In the genomic region with DNA sequence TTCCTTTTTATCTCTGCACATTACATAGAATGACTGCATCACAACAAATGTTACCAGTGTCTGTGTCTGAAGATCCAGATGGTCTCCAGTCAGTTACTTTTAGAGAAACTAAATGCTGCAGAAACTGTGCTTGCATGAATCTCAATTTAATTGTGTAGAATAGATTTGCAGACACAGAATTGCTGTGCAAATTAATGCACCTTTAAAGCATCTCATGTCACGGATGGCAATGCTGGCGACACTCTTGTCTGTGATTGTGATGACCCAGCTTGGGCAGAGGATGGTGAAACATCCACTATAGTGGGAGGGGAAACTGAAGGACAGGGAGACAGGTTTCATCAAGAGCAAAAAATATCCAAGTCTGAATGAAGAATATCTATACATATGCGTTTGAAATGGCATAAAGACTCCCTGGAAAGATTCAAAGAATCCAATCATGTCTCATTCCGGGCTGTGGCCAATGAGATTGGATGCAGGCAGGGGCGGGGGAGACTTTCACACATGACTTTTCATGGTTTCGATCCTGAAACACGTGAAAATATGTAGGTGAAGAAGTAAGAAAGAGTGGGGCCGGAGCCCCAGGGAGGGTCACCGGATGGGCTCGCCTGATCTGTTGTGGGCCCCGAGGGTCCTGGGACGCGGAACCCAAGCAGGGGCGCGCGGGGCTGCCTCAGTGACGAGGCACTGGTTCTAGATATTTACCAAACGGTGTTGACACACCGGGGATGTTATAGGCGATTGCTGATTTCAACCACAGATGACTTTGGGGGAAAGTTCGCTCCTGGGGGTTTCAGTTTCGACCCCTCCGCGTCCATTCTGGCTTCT, we compare ENCODE assay signal across 11 cellular contexts. TPM values are rescaled to one million over a fixed set of nuclear protein-coding genes. Genes with fewer than 3 reads are reported as not detected.
DNase-seq lines count a peak whose midpoint lies in the region; ATAC-seq, FAIRE-seq and TF ChIP-seq lines count a peak whose summit lies in the region.
"Not testable (repeated sequence)": the region's sequence is repeated elsewhere in the genome, so short reads cannot be mapped to it uniquely, and the experiment has no call there.
"Had no signal": no experiment of that assay in that cellular context is flagged by ENCODE, and none has a peak within 500 bp of the region (broad histone marks: within the 10 kb centered on the region; RNA-seq: fewer than 3 reads in every experiment).

No MANE protein-coding gene starts in this region.

- POLR2A ChIA-PET in HepG2 (lab: Yijun Ruan, JAX) = not testable (repeated sequence)

- H4K20me1 ChIP-seq in HepG2 (ENCODE audit: insufficient read depth, low read length) = not testable (repeated sequence)
- peaks cover 16% of the 10 kb centered on the region for H4K20me1 ChIP-seq in neural progenitor cell (ENCODE audit: low read depth)

- TF ChIP-seq CTCF in endodermal cell (conservative IDR thresholded peaks at IDR 0.05); HepG2 (CRISPR knock-in tag; IDR thresholded peaks at IDR 0.05); neural progenitor cell (IDR thresholded peaks at IDR 0.05); type B pancreatic cell (conservative IDR thresholded peaks at IDR 0.05): not testable (repeated sequence)

- peaks cover 10% of the 10 kb centered on the region for H3K4me1 Mint-ChIP-seq in T-helper 2 cell treated with Interferon-gamma antibody and Interleukin-4, amounts not matched to agents 5 μg/mL and 100 μg/mL, for 36 hours (ENCODE audit: low read depth)
- H3K4me1 Mint-ChIP-seq in activated CD8-positive, alpha-beta memory T cell treated with anti-CD3 and anti-CD28 coated beads, Interleukin-2, amount 10 ng/mL, durations not matched to agents 7 days and 5 days = peaks cover 29% of the 10 kb centered on the region
- peaks cover 21% of the 10 kb centered on the region for H3K4me1 Mint-ChIP-seq in activated naive CD8-positive, alpha-beta T cell treated with anti-CD3 and anti-CD28 coated beads for 36 hours
- not testable (repeated sequence) for H3K4me1 Mint-ChIP-seq in endodermal cell; neural progenitor cell; type B pancreatic cell (ENCODE audit: unreplicated experiment)

- not testable (repeated sequence) for DNase-seq in GM12891 (ENCODE audit: insufficient read length, low spot score); T-helper 2 cell treated with Interferon-gamma antibody and Interleukin-4, amounts not matched to agents 5 μg/mL and 100 μg/mL, for 36 hours (ENCODE audit: low spot score); activated CD8-positive, alpha-beta memory T cell treated with anti-CD3 and anti-CD28 coated beads, Interleukin-2, amount 10 ng/mL, durations not matched to agents 7 days and 5 days; activated naive CD8-positive, alpha-beta T cell treated with anti-CD3 and anti-CD28 coated beads for 36 hours; HepG2 (ENCODE audit: low spot score); neural progenitor cell (ENCODE audit: low spot score); type B pancreatic cell (ENCODE audit: extremely low spot score, unreplicated experiment)
- peak; percentile 7 for DNase-seq in endodermal cell

- H3K4me2 ChIP-seq in HepG2 (ENCODE audit: low read depth, low read length); neural progenitor cell: not testable (repeated sequence)

- H3K79me2 ChIP-seq in HepG2 (ENCODE audit: insufficient read depth, low read length); neural progenitor cell (ENCODE audit: low read depth): not testable (repeated sequence)

- intact Hi-C loops in HepG2 (cut with micrococcal nuclease; ENCODE audit: unreplicated experiment) = not testable (repeated sequence)

- not testable (repeated sequence) for H3K27ac Mint-ChIP-seq in T-helper 2 cell treated with Interferon-gamma antibody and Interleukin-4, amounts not matched to agents 5 μg/mL and 100 μg/mL, for 36 hours; activated CD8-positive, alpha-beta memory T cell treated with anti-CD3 and anti-CD28 coated beads, Interleukin-2, amount 10 ng/mL, durations not matched to agents 7 days and 5 days; activated naive CD8-positive, alpha-beta T cell treated with anti-CD3 and anti-CD28 coated beads for 36 hours; endodermal cell; neural progenitor cell; type B pancreatic cell

- in situ Hi-C loops in HepG2 (cut with HindIII; ENCODE audit: extremely low pct_ligation_motif_present, low pct_unique_long_range_greater_than_20kb) = not testable (repeated sequence)

- CTCF ChIA-PET in activated CD8-positive, alpha-beta memory T cell treated with anti-CD3 and anti-CD28 coated beads, Interleukin-2, amount 10 ng/mL, durations not matched to agents 7 days and 5 days (lab: Charles Lee); HepG2 (lab: Yijun Ruan, JAX; ENCODE audit: low intra/inter-chr PET ratio, low total read pairs): not testable (repeated sequence)

- H3K4me3 Mint-ChIP-seq in T-helper 2 cell treated with Interferon-gamma antibody and Interleukin-4, amounts not matched to agents 5 μg/mL and 100 μg/mL, for 36 hours = peak overlapping the region; percentile 12
- H3K4me3 Mint-ChIP-seq in activated CD8-positive, alpha-beta memory T cell treated with anti-CD3 and anti-CD28 coated beads, Interleukin-2, amount 10 ng/mL, durations not matched to agents 7 days and 5 days; endodermal cell: not testable (repeated sequence)
- H3K4me3 Mint-ChIP-seq in activated naive CD8-positive, alpha-beta T cell treated with anti-CD3 and anti-CD28 coated beads for 36 hours = peak overlapping the region; percentile 35
- H3K4me3 Mint-ChIP-seq in neural progenitor cell (peak overlapping the region; percentile 65), type B pancreatic cell (peak overlapping the region; percentile 74)

- peaks cover 82% of the 10 kb centered on the region for H3K27me3 Mint-ChIP-seq in T-helper 2 cell treated with Interferon-gamma antibody and Interleukin-4, amounts not matched to agents 5 μg/mL and 100 μg/mL, for 36 hours (ENCODE audit: low read depth)
- peaks cover 89% of the 10 kb centered on the region for H3K27me3 Mint-ChIP-seq in activated CD8-positive, alpha-beta memory T cell treated with anti-CD3 and anti-CD28 coated beads, Interleukin-2, amount 10 ng/mL, durations not matched to agents 7 days and 5 days
- peaks cover 93% of the 10 kb centered on the region for H3K27me3 Mint-ChIP-seq in activated naive CD8-positive, alpha-beta T cell treated with anti-CD3 and anti-CD28 coated beads for 36 hours
- peaks cover 97% of the 10 kb centered on the region for H3K27me3 Mint-ChIP-seq in endodermal cell (ENCODE audit: insufficient read depth)
- H3K27me3 Mint-ChIP-seq in neural progenitor cell (ENCODE audit: insufficient read depth, low read depth) = peaks cover 87% of the 10 kb centered on the region
- H3K27me3 Mint-ChIP-seq in type B pancreatic cell = peaks cover 94% of the 10 kb centered on the region

- H3K9me3 ChIP-seq in endodermal cell (ENCODE audit: control insufficient read depth, low read length); HepG2 (ENCODE audit: low read length); neural progenitor cell (ENCODE audit: low read depth): not testable (repeated sequence)

- not testable (repeated sequence) for H3K9me3 Mint-ChIP-seq in T-helper 2 cell treated with Interferon-gamma antibody and Interleukin-4, amounts not matched to agents 5 μg/mL and 100 μg/mL, for 36 hours; activated CD8-positive, alpha-beta memory T cell treated with anti-CD3 and anti-CD28 coated beads, Interleukin-2, amount 10 ng/mL, durations not matched to agents 7 days and 5 days (ENCODE audit: low read depth); activated naive CD8-positive, alpha-beta T cell treated with anti-CD3 and anti-CD28 coated beads for 36 hours; endodermal cell; neural progenitor cell; type B pancreatic cell

- not testable (repeated sequence) for TF ChIP-seq POLR2A in GM12891 (IDR thresholded peaks at IDR 0.05; ENCODE audit: low read depth, low read length); HepG2 (IDR thresholded peaks at IDR 0.05; ENCODE audit: insufficient read depth in 1 of 2, low read depth in 2 of 2, low read length in 2 of 2)

- not testable (repeated sequence) for H3K9ac ChIP-seq in endodermal cell (ENCODE audit: extremely low read depth, low read length, poor library complexity, severe bottlenecking); HepG2 (ENCODE audit: insufficient read depth, low read depth, low read length); neural progenitor cell

- not testable (repeated sequence) for H3K36me3 Mint-ChIP-seq in T-helper 2 cell treated with Interferon-gamma antibody and Interleukin-4, amounts not matched to agents 5 μg/mL and 100 μg/mL, for 36 hours (ENCODE audit: low read depth); activated CD8-positive, alpha-beta memory T cell treated with anti-CD3 and anti-CD28 coated beads, Interleukin-2, amount 10 ng/mL, durations not matched to agents 7 days and 5 days; activated naive CD8-positive, alpha-beta T cell treated with anti-CD3 and anti-CD28 coated beads for 36 hours; endodermal cell (ENCODE audit: low read depth); neural progenitor cell; type B pancreatic cell

- peak; percentile 35 for ATAC-seq in activated CD8-positive, alpha-beta memory T cell treated with anti-CD3 and anti-CD28 coated beads, Interleukin-2, amount 10 ng/mL, durations not matched to agents 7 days and 5 days
- not testable (repeated sequence) for ATAC-seq in HepG2

- not testable (repeated sequence) for TF ChIP-seq RAD21 in HepG2 (CRISPR knock-in tag; IDR thresholded peaks at IDR 0.05)

- peak; percentile 16 for FAIRE-seq in GM12891 (lab: Jason Lieb, UNC)
- FAIRE-seq in HepG2 (lab: Jason Lieb, UNC) = not testable (repeated sequence)

- not testable (repeated sequence) for TF ChIP-seq EP300 in HepG2 (IDR thresholded peaks at IDR 0.05; ENCODE audit: low read depth in 2 of 2, low read length in 2 of 2); HepG2 (CRISPR knock-in tag; IDR thresholded peaks at IDR 0.05; ENCODE audit: borderline replicate concordance)

- not testable (repeated sequence) for H3K4me1 ChIP-seq in endodermal cell (ENCODE audit: control insufficient read depth, insufficient read depth, low read length); HepG2 (ENCODE audit: insufficient read depth, low read length); neural progenitor cell

- not testable (repeated sequence) for H3F3A ChIP-seq in neural progenitor cell (ENCODE audit: low read depth)

- not testable (repeated sequence) for H3K36me3 ChIP-seq in endodermal cell (ENCODE audit: control insufficient read depth, insufficient read depth, low read length); HepG2 (replicated peaks in 1 of 2; ENCODE audit: control insufficient read depth in 1 of 2, insufficient read depth in 2 of 2, low read length in 2 of 2); neural progenitor cell

- peaks cover 100% of the 10 kb centered on the region for H3K27me3 ChIP-seq in endodermal cell (ENCODE audit: control insufficient read depth, insufficient read depth, low read length, poor library complexity, severe bottlenecking)
- peaks cover 4 to 36% of the 10 kb centered on the region in 2 experiments for H3K27me3 ChIP-seq in HepG2 (ENCODE audit: control insufficient read depth in 1 of 2, insufficient read depth in 2 of 2, low read length in 2 of 2)
- H3K27me3 ChIP-seq in neural progenitor cell = peaks cover 100% of the 10 kb centered on the region

- not testable (repeated sequence) for H3K27ac ChIP-seq in endodermal cell (ENCODE audit: low read depth, low read length); HepG2 (ENCODE audit: extremely low read length, insufficient read depth, low read length); neural progenitor cell

- H2AFZ ChIP-seq in HepG2 (ENCODE audit: low read length); neural progenitor cell (replicated peaks): not testable (repeated sequence)

- not testable (repeated sequence) for BruUV-seq in HepG2 (replicated peaks; lab: Mats Ljungman, UMichigan)

- H3K4me3 ChIP-seq in endodermal cell (ENCODE audit: low read length); HepG2 (replicated peaks in 1 of 3; ENCODE audit: insufficient read depth in 1 of 3, low read depth in 2 of 3, low read length in 3 of 3); neural progenitor cell: not testable (repeated sequence)

- WGBS in endodermal cell (ENCODE audit: insufficient coverage in 1 of 2, insufficient read length in 1 of 2), 2 experiments = 10% methylated on average over 9 of the region's 24 CpGs; no CpG with 5 or more reads in 1 of the 2 experiments
- WGBS in HepG2 (ENCODE audit: low lambda C conversion rate) = 20% methylated on average over 8 of the region's 24 CpGs

RNA-seq across cellular contexts. Expression of gene RAET1L, which starts 11.3 kb away (rescaled TPM):
- not detected for polyA plus RNA-seq in GM12891 (2012; ENCODE audit: low read depth, missing spikeins)
- not detected for total RNA-seq in activated CD8-positive, alpha-beta memory T cell treated with anti-CD3 and anti-CD28 coated beads, Interleukin-2, amount 10 ng/mL, durations not matched to agents 7 days and 5 days
- total RNA-seq in activated naive CD8-positive, alpha-beta T cell treated with anti-CD3 and anti-CD28 coated beads for 36 hours = not detected
- not detected for total RNA-seq in endodermal cell
- not detected for polyA plus RNA-seq in endodermal cell (2013, experiment 1 of 2)
- not detected for polyA plus RNA-seq in endodermal cell (2013, experiment 2 of 2)
- not detected in 2 replicates for total RNA-seq in HepG2 (2016; rRNA removed; fragmentation: Illumina TruSeq; extraction: Trizol)
- not detected in 2 replicates for total RNA-seq in HepG2 (2016; cell fraction: cytosol; rRNA removed; fragmentation: Illumina TruSeq; extraction: Trizol; ENCODE audit: low read depth)
- not detected in 2 replicates for total RNA-seq in HepG2 (2016; cell fraction: insoluble cytoplasmic fraction; rRNA removed; fragmentation: Illumina TruSeq; extraction: Trizol)
- total RNA-seq in HepG2 (2016; cell fraction: membrane; rRNA removed; fragmentation: Illumina TruSeq; extraction: Trizol) = not detected in 2 replicates
- total RNA-seq in HepG2 (2016; cell fraction: nucleus; rRNA removed; fragmentation: Illumina TruSeq; extraction: Trizol) = not detected in 2 replicates
- polyA plus RNA-seq in HepG2 (2011; rRNA removed) = not detected in 2 replicates
- polyA plus RNA-seq in HepG2 (2011; cell fraction: cytosol; rRNA removed) = not detected in 2 replicates
- polyA plus RNA-seq in HepG2 (2011; cell fraction: nucleus; rRNA removed) = not detected in 2 replicates
- polyA plus RNA-seq in HepG2 (2012) = not detected in 2 replicates
- polyA plus RNA-seq in HepG2 (2016; cell fraction: cytosol; fragmentation: Illumina TruSeq; extraction: Trizol; ENCODE audit: low read depth) = not detected in 2 replicates
- polyA plus RNA-seq in HepG2 (2016; cell fraction: insoluble cytoplasmic fraction; fragmentation: Illumina TruSeq; extraction: Trizol; ENCODE audit: low read depth) = not detected in 2 replicates
- polyA plus RNA-seq in HepG2 (2016; cell fraction: membrane; fragmentation: Illumina TruSeq; extraction: Trizol; ENCODE audit: low read depth) = not detected in 2 replicates
- not detected in 2 replicates for polyA plus RNA-seq in HepG2 (2016; cell fraction: nucleus; fragmentation: Illumina TruSeq; extraction: Trizol; ENCODE audit: insufficient read depth, low read depth)
- 0.26 TPM in 1 of 2 replicates, not detected in the other for polyA minus RNA-seq in HepG2 (2011; rRNA and poly(A)+ RNA removed; ENCODE audit: low replicate concordance)
- polyA minus RNA-seq in HepG2 (2011; cell fraction: cytosol; rRNA and poly(A)+ RNA removed) = not detected in 2 replicates
- not detected in 2 replicates for polyA minus RNA-seq in HepG2 (2011; cell fraction: nucleus; rRNA and poly(A)+ RNA removed)
- not detected in 2 replicates for total RNA-seq in neural progenitor cell (ENCODE audit: low replicate concordance)
- total RNA-seq in type B pancreatic cell (ENCODE audit: low replicate concordance) = not detected in 2 replicates
- total RNA-seq: CD4-positive, CD25-positive, alpha-beta regulatory T cell; G401; IMR-90 had no signal
- polyA plus RNA-seq: CD4-positive, CD25-positive, alpha-beta regulatory T cell; IMR-90 had no signal

RNA-seq across cellular contexts. Expression of gene ULBP1, which starts 50.3 kb away (rescaled TPM):
- 0.27 TPM for polyA plus RNA-seq in GM12891 (2012; ENCODE audit: low read depth, missing spikeins)
- total RNA-seq in activated CD8-positive, alpha-beta memory T cell treated with anti-CD3 and anti-CD28 coated beads, Interleukin-2, amount 10 ng/mL, durations not matched to agents 7 days and 5 days = 1 to 10 TPM in 1 of 2 experiments, under 1 TPM in 1; 0.82 to 1.2 TPM
- 1 to 10 TPM; 2.8 to 2.9 TPM for total RNA-seq in activated naive CD8-positive, alpha-beta T cell treated with anti-CD3 and anti-CD28 coated beads for 36 hours
- total RNA-seq in endodermal cell (under 1 TPM; 0.31 to 0.55 TPM), HepG2 (2016; rRNA removed; fragmentation: Illumina TruSeq; extraction: Trizol) (0.04 TPM in 1 of 2 replicates, not detected in the other), neural progenitor cell (ENCODE audit: low replicate concordance) (0.11 and 0.40 TPM in 2 replicates), type B pancreatic cell (ENCODE audit: low replicate concordance) (0.48 and 8.2 TPM in 2 replicates)
- polyA plus RNA-seq in endodermal cell (2013, experiment 1 of 2) = 4.0 TPM
- 2.5 TPM for polyA plus RNA-seq in endodermal cell (2013, experiment 2 of 2)
- not detected in 2 replicates for total RNA-seq in HepG2 (2016; cell fraction: cytosol; rRNA removed; fragmentation: Illumina TruSeq; extraction: Trizol; ENCODE audit: low read depth)
- total RNA-seq in HepG2 (2016; cell fraction: insoluble cytoplasmic fraction; rRNA removed; fragmentation: Illumina TruSeq; extraction: Trizol) = 0.06 TPM in 1 of 2 replicates, not detected in the other
- not detected in 2 replicates for total RNA-seq in HepG2 (2016; cell fraction: membrane; rRNA removed; fragmentation: Illumina TruSeq; extraction: Trizol)
- 0.12 TPM in 1 of 2 replicates, not detected in the other for total RNA-seq in HepG2 (2016; cell fraction: nucleus; rRNA removed; fragmentation: Illumina TruSeq; extraction: Trizol)
- 0.08 and 0.09 TPM in 2 replicates for polyA plus RNA-seq in HepG2 (2011; rRNA removed)
- 0.11 and 0.13 TPM in 2 replicates for polyA plus RNA-seq in HepG2 (2011; cell fraction: cytosol; rRNA removed)
- 0.05 and 0.10 TPM in 2 replicates for polyA plus RNA-seq in HepG2 (2011; cell fraction: nucleus; rRNA removed)
- polyA plus RNA-seq in HepG2 (2012) = 0.27 and 0.39 TPM in 2 replicates
- not detected in 2 replicates for polyA plus RNA-seq in HepG2 (2016; cell fraction: cytosol; fragmentation: Illumina TruSeq; extraction: Trizol; ENCODE audit: low read depth)
- polyA plus RNA-seq in HepG2 (2016; cell fraction: insoluble cytoplasmic fraction; fragmentation: Illumina TruSeq; extraction: Trizol; ENCODE audit: low read depth) = 0.09 TPM in 1 of 2 replicates, not detected in the other
- not detected in 2 replicates for polyA plus RNA-seq in HepG2 (2016; cell fraction: membrane; fragmentation: Illumina TruSeq; extraction: Trizol; ENCODE audit: low read depth)
- 0.16 TPM in 1 of 2 replicates, not detected in the other for polyA plus RNA-seq in HepG2 (2016; cell fraction: nucleus; fragmentation: Illumina TruSeq; extraction: Trizol; ENCODE audit: insufficient read depth, low read depth)
- 0.06 and 0.21 TPM in 2 replicates for polyA minus RNA-seq in HepG2 (2011; rRNA and poly(A)+ RNA removed; ENCODE audit: low replicate concordance)
- polyA minus RNA-seq in HepG2 (2011; cell fraction: cytosol; rRNA and poly(A)+ RNA removed) = not detected in 2 replicates
- 0.12 and 0.13 TPM in 2 replicates for polyA minus RNA-seq in HepG2 (2011; cell fraction: nucleus; rRNA and poly(A)+ RNA removed)
- total RNA-seq: G401 had no signal
- polyA plus RNA-seq: CD4-positive, CD25-positive, alpha-beta regulatory T cell had no signal

RNA-seq across cellular contexts. Expression of gene ULBP3, which starts 54.9 kb away (rescaled TPM):
- not detected for polyA plus RNA-seq in GM12891 (2012; ENCODE audit: low read depth, missing spikeins)
- total RNA-seq in activated CD8-positive, alpha-beta memory T cell treated with anti-CD3 and anti-CD28 coated beads, Interleukin-2, amount 10 ng/mL, durations not matched to agents 7 days and 5 days = 1 to 10 TPM; 1.4 to 2.1 TPM
- total RNA-seq in activated naive CD8-positive, alpha-beta T cell treated with anti-CD3 and anti-CD28 coated beads for 36 hours = 1 to 10 TPM in 1 of 2 experiments, under 1 TPM in 1; 0.68 to 1.1 TPM
- total RNA-seq in endodermal cell = 1 to 10 TPM; 4.4 to 5.4 TPM
- 13.8 TPM for polyA plus RNA-seq in endodermal cell (2013, experiment 1 of 2)
- 14.7 TPM for polyA plus RNA-seq in endodermal cell (2013, experiment 2 of 2)
- total RNA-seq in HepG2 (2016; rRNA removed; fragmentation: Illumina TruSeq; extraction: Trizol) = 0.42 and 0.56 TPM in 2 replicates
- not detected in 2 replicates for total RNA-seq in HepG2 (2016; cell fraction: cytosol; rRNA removed; fragmentation: Illumina TruSeq; extraction: Trizol; ENCODE audit: low read depth)
- total RNA-seq in HepG2 (2016; cell fraction: insoluble cytoplasmic fraction; rRNA removed; fragmentation: Illumina TruSeq; extraction: Trizol) = 0.19 and 0.78 TPM in 2 replicates
- total RNA-seq in HepG2 (2016; cell fraction: membrane; rRNA removed; fragmentation: Illumina TruSeq; extraction: Trizol) = 0.28 and 0.43 TPM in 2 replicates
- 0.94 and 0.96 TPM in 2 replicates for total RNA-seq in HepG2 (2016; cell fraction: nucleus; rRNA removed; fragmentation: Illumina TruSeq; extraction: Trizol)
- 0.22 and 0.48 TPM in 2 replicates for polyA plus RNA-seq in HepG2 (2011; rRNA removed)
- 0.41 and 0.51 TPM in 2 replicates for polyA plus RNA-seq in HepG2 (2011; cell fraction: cytosol; rRNA removed)
- polyA plus RNA-seq in HepG2 (2011; cell fraction: nucleus; rRNA removed) = 0.14 TPM in 1 of 2 replicates, not detected in the other
- not detected in 2 replicates for polyA plus RNA-seq in HepG2 (2012)
- not detected in 2 replicates for polyA plus RNA-seq in HepG2 (2016; cell fraction: cytosol; fragmentation: Illumina TruSeq; extraction: Trizol; ENCODE audit: low read depth)
- 0.38 TPM in 1 of 2 replicates, not detected in the other for polyA plus RNA-seq in HepG2 (2016; cell fraction: insoluble cytoplasmic fraction; fragmentation: Illumina TruSeq; extraction: Trizol; ENCODE audit: low read depth)
- not detected in 2 replicates for polyA plus RNA-seq in HepG2 (2016; cell fraction: membrane; fragmentation: Illumina TruSeq; extraction: Trizol; ENCODE audit: low read depth)
- not detected in 2 replicates for polyA plus RNA-seq in HepG2 (2016; cell fraction: nucleus; fragmentation: Illumina TruSeq; extraction: Trizol; ENCODE audit: insufficient read depth, low read depth)
- 0.30 and 10.9 TPM in 2 replicates for polyA minus RNA-seq in HepG2 (2011; rRNA and poly(A)+ RNA removed; ENCODE audit: low replicate concordance)
- 0.79 TPM in 1 of 2 replicates, not detected in the other for polyA minus RNA-seq in HepG2 (2011; cell fraction: cytosol; rRNA and poly(A)+ RNA removed)
- not detected in 2 replicates for polyA minus RNA-seq in HepG2 (2011; cell fraction: nucleus; rRNA and poly(A)+ RNA removed)
- 3.9 and 7.1 TPM in 2 replicates for total RNA-seq in neural progenitor cell (ENCODE audit: low replicate concordance)
- total RNA-seq in type B pancreatic cell (ENCODE audit: low replicate concordance) = 4.4 and 12.4 TPM in 2 replicates
